Comparison of ENCODE assay signal across 16 cellular contexts in the genomic region with DNA sequence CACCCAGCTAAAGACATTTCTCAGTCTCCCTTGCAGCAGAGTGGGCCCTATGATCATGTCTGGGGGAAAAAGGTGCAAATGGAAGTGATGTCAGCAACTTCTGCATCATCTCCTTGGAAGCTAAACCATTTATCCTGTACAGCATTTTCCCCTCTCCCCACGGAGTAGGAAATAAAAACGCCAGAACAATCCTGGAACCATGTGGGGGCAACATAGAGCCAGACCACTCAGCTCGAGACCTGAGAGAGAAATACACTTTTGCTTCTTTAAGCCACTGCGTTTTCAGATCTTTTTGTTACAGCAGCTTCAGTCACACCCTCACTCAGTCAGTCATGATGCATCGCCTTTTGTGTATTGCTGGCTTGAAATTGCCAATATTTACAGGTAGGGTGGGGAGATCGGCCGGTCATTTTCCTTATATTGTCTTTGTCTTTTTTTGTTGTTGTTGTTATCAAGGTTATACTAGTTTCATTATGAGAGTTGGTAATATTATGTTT. TPM values are rescaled to one million over a fixed set of nuclear protein-coding genes. Genes with fewer than 3 reads are reported as not detected.
DNase-seq lines count a peak whose midpoint lies in the region; ATAC-seq and TF ChIP-seq lines count a peak whose summit lies in the region.
"Had no signal": no experiment of that assay in that cellular context is flagged by ENCODE, and none has a peak within 500 bp of the region (broad histone marks: within the 10 kb centered on the region; RNA-seq: fewer than 3 reads in every experiment).

No MANE protein-coding gene starts in this region.

- H2AFZ ChIP-seq in mesenchymal stem cell (ENCODE audit: low read depth, low read length), result no peak overlapping the region

- H3K23ac ChIP-seq in mesenchymal stem cell (ENCODE audit: low read length in 2 of 2), result no peak overlapping the region

- H4K91ac ChIP-seq in mesenchymal stem cell (ENCODE audit: low read length), result no peak overlapping the region

- no peak for ATAC-seq in effector memory CD8-positive, alpha-beta T cell (replicated peaks)
- ATAC-seq in HG03045 (IDR thresholded peaks at IDR 0.05; ENCODE audit: unreplicated experiment), result no peak
- ATAC-seq: GM12878, left cardiac atrium had no signal

- no peak overlapping the region for H3K18ac ChIP-seq in mesenchymal stem cell (ENCODE audit: low read depth in 1 of 2, low read length in 2 of 2)

- DNase-seq in NCI-H82 (lab: John Stamatoyannopoulos, UW), result peak; percentile 12
- no peak for DNase-seq in NCI-H82 treated with DMSO at 0.1 percent for 48 hours (lab: John Stamatoyannopoulos, UW; ENCODE audit: unreplicated experiment)
- DNase-seq in HFF-Myc (ENCODE audit: extremely low read depth, low read depth), result no peak
- DNase-seq in astrocyte of the spinal cord (ENCODE audit: low read depth, low spot score), result no peak
- no peak for DNase-seq in mesenchymal stem cell
- DNase-seq in effector memory CD8-positive, alpha-beta T cell, result no peak
- no peak for DNase-seq in transverse colon
- DNase-seq: activated CD4-positive, alpha-beta T cell treated with anti-CD3 and anti-CD28 coated beads, Interleukin-2, amount 10 ng/mL, durations not matched to agents 24 days and 14 days; CD4-positive, CD25-positive, alpha-beta regulatory T cell; H7; left cardiac atrium; NCI-H1048; tibial artery had no signal

- 66% methylated on average over 7 of the region's 7 CpGs for WGBS in mesenchymal stem cell
- 45 to 56% methylated on average over 7 of the region's 7 CpGs for WGBS in transverse colon (ENCODE audit: low coverage in 1 of 2), 2 donors

- no peaks in the 10 kb centered on the region for H3K4me1 Mint-ChIP-seq in effector memory CD8-positive, alpha-beta T cell (ENCODE audit: low read depth in 2 of 2)

- H3K9ac ChIP-seq in mesenchymal stem cell (ENCODE audit: low read length), result no peak overlapping the region

- H2AK5ac ChIP-seq in mesenchymal stem cell (ENCODE audit: low read length, severe bottlenecking), result no peak overlapping the region

- no peaks in the 10 kb centered on the region for H3K79me1 ChIP-seq in mesenchymal stem cell (replicated peaks; ENCODE audit: low read length, poor library complexity, severe bottlenecking)

- H3K4ac ChIP-seq in mesenchymal stem cell (ENCODE audit: low read depth in 1 of 2, low read length in 2 of 2), result peak overlapping the region in 1 of 2 experiments; percentile 10

- H2BK120ac ChIP-seq in mesenchymal stem cell (ENCODE audit: low read depth, low read length), result peak overlapping the region; percentile 54

- no peak overlapping the region for H2BK15ac ChIP-seq in mesenchymal stem cell (ENCODE audit: low read depth, poor library complexity, severe bottlenecking)

- H3K9me3 Mint-ChIP-seq in effector memory CD8-positive, alpha-beta T cell, result no peaks in the 10 kb centered on the region
- H3K9me3 Mint-ChIP-seq: activated CD4-positive, alpha-beta T cell treated with anti-CD3 and anti-CD28 coated beads, Interleukin-2, amount 10 ng/mL, durations not matched to agents 24 days and 14 days; CD4-positive, CD25-positive, alpha-beta regulatory T cell had no signal

- peaks cover 4% of the 10 kb centered on the region for H3K4me1 ChIP-seq in mesenchymal stem cell (ENCODE audit: control insufficient read depth, insufficient read depth, low read depth, low read length)
- H3K4me1 ChIP-seq in transverse colon, result peaks cover 0 to 4% (median 0%) of the 10 kb centered on the region in 4 donors
- H3K4me1 ChIP-seq: tibial artery had no signal

- no peak overlapping the region for H3K27ac ChIP-seq in mesenchymal stem cell (ENCODE audit: low read length, poor library complexity, severe bottlenecking)
- no peak overlapping the region for H3K27ac ChIP-seq in transverse colon
- H3K27ac ChIP-seq: tibial artery had no signal

- no peak overlapping the region for H4K8ac ChIP-seq in mesenchymal stem cell (ENCODE audit: low read length)

- in situ Hi-C loops in astrocyte of the spinal cord (cut with HindIII; ENCODE audit: low sequenced_read_pairs), result no loop called here
- in situ Hi-C loops in transverse colon (cut with MboI; ENCODE audit: low pct_ligation_motif_present in 1 of 4, low pct_unique_long_range_greater_than_20kb in 1 of 4, low sequenced_read_pairs in 3 of 4), result no loop called here

- H3K4me3 ChIP-seq in HFF-Myc (replicated peaks; ENCODE audit: low read depth, low read length), result no peak overlapping the region
- no peak overlapping the region for H3K4me3 ChIP-seq in astrocyte of the spinal cord (ENCODE audit: low read depth, low read length)
- H3K4me3 ChIP-seq in mesenchymal stem cell (ENCODE audit: insufficient read depth in 1 of 2, low read depth in 1 of 2, low read length in 2 of 2), result no peak overlapping the region
- H3K4me3 ChIP-seq in transverse colon, result no peak overlapping the region
- H3K4me3 ChIP-seq: GM12878, tibial artery had no signal

- no peak overlapping the region for H3K27ac Mint-ChIP-seq in effector memory CD8-positive, alpha-beta T cell
- H3K27ac Mint-ChIP-seq: activated CD4-positive, alpha-beta T cell treated with anti-CD3 and anti-CD28 coated beads, Interleukin-2, amount 10 ng/mL, durations not matched to agents 24 days and 14 days; CD4-positive, CD25-positive, alpha-beta regulatory T cell had no signal

- H3K36me3 Mint-ChIP-seq in effector memory CD8-positive, alpha-beta T cell (ENCODE audit: insufficient read depth), result no peaks in the 10 kb centered on the region
- H3K36me3 Mint-ChIP-seq: CD4-positive, CD25-positive, alpha-beta regulatory T cell had no signal

- H3K4me3 Mint-ChIP-seq in effector memory CD8-positive, alpha-beta T cell, result no peak overlapping the region
- H3K4me3 Mint-ChIP-seq: activated CD4-positive, alpha-beta T cell treated with anti-CD3 and anti-CD28 coated beads, Interleukin-2, amount 10 ng/mL, durations not matched to agents 24 days and 14 days; CD4-positive, CD25-positive, alpha-beta regulatory T cell had no signal

- peak overlapping the region in 1 of 2 experiments; percentile 73 for H2BK12ac ChIP-seq in mesenchymal stem cell (ENCODE audit: low read length in 2 of 2)

- H3K27me3 ChIP-seq in mesenchymal stem cell (ENCODE audit: control insufficient read depth in 1 of 2, insufficient read depth in 1 of 2, low read length in 2 of 2) (peaks cover 0 to 45% of the 10 kb centered on the region in 2 experiments), transverse colon (peaks cover 65% of the 10 kb centered on the region)

- TF ChIP-seq CTCF in HFF-Myc (IDR thresholded peaks at IDR 0.05; ENCODE audit: low read depth, low read length, missing control alignments) (peak; percentile 25), astrocyte of the spinal cord (IDR thresholded peaks at IDR 0.05; ENCODE audit: low read depth, low read length) (peak; percentile 8), transverse colon (IDR thresholded peaks at IDR 0.05) (no peak)

- peak overlapping the region in 1 of 2 experiments; percentile 26 for H3K14ac ChIP-seq in mesenchymal stem cell (ENCODE audit: low read length in 2 of 2)

- peaks cover 8 to 24% of the 10 kb centered on the region in 2 donors for H3K27me3 Mint-ChIP-seq in effector memory CD8-positive, alpha-beta T cell

- no peak overlapping the region for H3K4me2 ChIP-seq in mesenchymal stem cell (ENCODE audit: low read length, poor library complexity, severe bottlenecking)

- TF ChIP-seq EP300 in transverse colon (IDR thresholded peaks at IDR 0.05; ENCODE audit: low read depth), result no peak

- TF ChIP-seq POLR2A in transverse colon (IDR thresholded peaks at IDR 0.05), result no peak

- no peaks in the 10 kb centered on the region for H3K36me3 ChIP-seq in mesenchymal stem cell (ENCODE audit: control insufficient read depth in 1 of 2, insufficient read depth in 2 of 2, low read depth in 1 of 2, low read length in 2 of 2)
- H3K36me3 ChIP-seq in transverse colon, result no peaks in the 10 kb centered on the region
- H3K36me3 ChIP-seq: tibial artery had no signal

- intact Hi-C loops in transverse colon (cut with DNase I; ENCODE audit: low total_unique reads), result no loop called here

- no peaks in the 10 kb centered on the region for H3K9me3 ChIP-seq in mesenchymal stem cell (ENCODE audit: control insufficient read depth, low read length)
- H3K9me3 ChIP-seq in transverse colon, result no peaks in the 10 kb centered on the region
- H3K9me3 ChIP-seq: tibial artery had no signal

- no peak overlapping the region for H2BK5ac ChIP-seq in mesenchymal stem cell (ENCODE audit: low read depth, low read length, poor library complexity, severe bottlenecking)

RNA-seq across cellular contexts. Expression of gene RAC2, which starts 9.1 kb away (rescaled TPM):
- polyA plus RNA-seq in mesenchymal stem cell (2013, experiment 1 of 2), result 121 TPM
- 117 TPM for polyA plus RNA-seq in mesenchymal stem cell (2013, experiment 2 of 2)
- total RNA-seq in transverse colon, result 10 to 100 TPM in 3 of 4 donors, 1 to 10 TPM in 1; 5.2 to 36.3 (median 24.0) TPM
- total RNA-seq: osteocyte had no signal

RNA-seq across cellular contexts. Expression of gene CYTH4, which starts 29.1 kb away (rescaled TPM):
- polyA plus RNA-seq in mesenchymal stem cell (2013, experiment 1 of 2), result 0.65 TPM
- polyA plus RNA-seq in mesenchymal stem cell (2013, experiment 2 of 2), result 0.41 TPM
- total RNA-seq in transverse colon, result 10 to 100 TPM in 2 of 4 donors, 1 to 10 TPM in 2; 1.4 to 26.9 (median 10.6) TPM
- total RNA-seq: H7, osteocyte had no signal

RNA-seq across cellular contexts. Expression of gene SSTR3, which starts 40.9 kb away (rescaled TPM):
- not detected for polyA plus RNA-seq in mesenchymal stem cell (2013, experiment 1 of 2)
- polyA plus RNA-seq in mesenchymal stem cell (2013, experiment 2 of 2), result not detected
- total RNA-seq in transverse colon, result under 1 TPM in 2 of 4 donors, not detected in 2; 0.16 to 0.41 TPM
- total RNA-seq: left cardiac atrium, osteocyte had no signal

Comparison
In these comparisons a context has a peak if more than half of its experiments do, and no peak if none do; other contexts are left out.
1. CTCF ChIP-seq: peak in HFF-Myc (single experiment) and astrocyte of the spinal cord (single experiment); none in transverse colon (0 of 5).